39 cellular contexts compared by ENCODE assay signal in the genomic region with DNA sequence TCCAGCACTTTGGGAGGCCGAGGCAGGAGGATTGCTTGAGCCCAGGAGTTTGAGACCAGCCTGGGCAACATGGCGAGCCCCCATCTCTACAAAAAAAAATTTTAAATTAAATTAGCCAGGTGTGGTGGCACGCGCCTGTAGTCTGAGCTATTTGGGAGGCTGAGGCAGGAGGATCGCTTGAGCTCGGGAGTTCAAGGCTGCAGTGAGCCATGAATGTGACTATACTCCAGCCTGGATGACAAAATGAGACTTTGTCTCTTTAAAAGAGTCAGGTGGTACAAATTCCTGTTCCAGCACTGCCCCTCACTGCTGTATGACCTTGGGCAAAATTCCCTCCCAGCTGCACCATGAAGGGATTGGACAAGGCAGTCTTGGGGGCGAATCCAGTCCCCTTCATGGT. TPM values are rescaled to one million over a fixed set of nuclear protein-coding genes. Genes with fewer than 3 reads are reported as not detected.
"Had no signal": no experiment of that assay in that cellular context is flagged by ENCODE, and none has a peak within 500 bp of the region (broad histone marks: within the 10 kb centered on the region; RNA-seq: fewer than 3 reads in every experiment).

No MANE protein-coding gene starts in this region.

- H3K9me3 ChIP-seq: MG63 had no signal

- DNase-seq: Karpas-422, Kasumi-1, MG63, MM.1S, MV-4-11, NCI-H1048, NCI-H1092, NCI-H1092 treated with DMSO at 0.1 percent for 48 hours, NCI-H1105, NCI-H1105 treated with DMSO at 0.1 percent for 48 hours, NCI-H1417, NCI-H1417 treated with DMSO at 0.1 percent for 48 hours, NCI-H1436, NCI-H1436 treated with DMSO at 0.1 percent for 48 hours, NCI-H146, NCI-H1694, NCI-H1694 treated with DMSO at 0.1 percent for 48 hours, NCI-H187, NCI-H187 treated with DMSO at 0.1 percent for 48 hours, NCI-H1930, NCI-H2029, NCI-H2029 treated with DMSO at 0.1 percent for 48 hours, NCI-H2081, NCI-H2081 treated with DMSO at 0.1 percent for 48 hours, NCI-H2107, NCI-H2171, NCI-H2171 treated with DMSO at 0.1 percent for 48 hours, NCI-H2227 treated with DMSO at 0.1 percent for 48 hours, NCI-H226, NCI-H345, NCI-H446, NCI-H446 treated with DMSO at 0.1 percent for 48 hours, NCI-H510A, NCI-H510A treated with DMSO at 0.1 percent for 48 hours, NCI-H524 had no signal

- H3K27me3 ChIP-seq: MG63 had no signal

- H3K4me3 ChIP-seq: MG63 had no signal

RNA-seq across cellular contexts. Expression of gene ASIP, which starts 33.5 kb away (rescaled TPM):
- total RNA-seq: LHCN-M2, M059J, MCF 10A, NCI-H460 had no signal
